ENCODE assay signal across 31 cellular contexts in the genomic region with DNA sequence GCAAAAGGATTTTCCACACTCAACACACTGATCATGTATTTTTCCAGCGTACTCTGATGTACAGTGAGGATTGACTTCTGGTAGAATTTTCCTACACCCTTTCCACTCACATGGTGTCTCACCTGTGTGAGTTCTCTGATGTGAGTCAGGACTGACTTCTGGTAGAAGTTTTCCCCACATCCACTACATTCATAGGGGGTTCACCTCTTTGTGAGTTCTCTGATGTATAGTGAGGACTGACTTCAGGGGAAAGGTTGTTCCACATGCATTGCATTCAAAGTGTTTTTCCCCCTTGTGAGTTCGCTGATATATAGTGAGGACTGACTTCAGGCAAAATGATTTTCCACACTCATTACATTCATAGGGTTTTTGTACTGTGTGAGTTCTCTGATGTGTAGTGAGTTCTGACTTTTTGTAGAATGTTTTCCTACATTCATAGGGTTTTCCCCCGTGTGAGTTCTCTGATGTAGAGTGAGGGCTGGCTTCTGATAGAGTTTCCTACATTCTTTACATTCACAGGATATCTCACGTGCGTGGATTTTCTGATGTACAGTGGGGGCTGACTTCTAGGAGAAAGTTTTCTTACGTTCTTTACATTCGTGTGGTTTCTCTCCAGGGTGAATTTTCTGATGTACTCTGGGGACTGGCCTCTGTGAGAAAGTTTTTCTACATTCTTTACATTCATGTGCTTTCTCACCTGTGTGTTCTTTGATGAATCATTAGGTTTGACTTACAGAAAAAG.
"Had no signal": no experiment of that assay in that cellular context is flagged by ENCODE, and none has a peak within 500 bp of the region (broad histone marks: within the 10 kb centered on the region; RNA-seq: fewer than 3 reads in every experiment).

No MANE protein-coding gene starts in this region.

- DNase-seq: activated CD4-positive, alpha-beta T cell treated with anti-CD3 and anti-CD28 coated beads, Interleukin-2, amount 10 ng/mL, durations not matched to agents 24 days and 14 days; activated CD4-positive, alpha-beta T cell treated with anti-CD3 and anti-CD28 coated beads, Interleukin-2, amount 50 U/mL, for 4 hours; activated CD8-positive, alpha-beta T cell treated with anti-CD3 and anti-CD28 coated beads for 36 hours; activated gamma-delta T cell; activated naive CD4-positive, alpha-beta T cell treated with Interleukin-2 at 50 U/mL for 16 hours; activated naive CD8-positive, alpha-beta T cell treated with anti-CD3 and anti-CD28 coated beads, Interleukin-2, amount 10 ng/mL, durations not matched to agents 7 days and 5 days; activated T-cell treated with anti-CD3 and anti-CD28 coated beads, Interleukin-2, amount 50 U/mL, for 1 hour; activated T-cell treated with anti-CD3 and anti-CD28 coated beads, Interleukin-2, amount 50 U/mL, for 72 hours; adrenal gland; anterior cingulate cortex; central memory CD4-positive, alpha-beta T cell; MG63; NCI-H1048; NCI-H1105 treated with DMSO at 0.1 percent for 48 hours; NCI-H1436; NCI-H1694 treated with DMSO at 0.1 percent for 48 hours; NCI-H2029; NCI-H345; NCI-H524 treated with DMSO at 0.1 percent for 48 hours; PC-3; Peyer's patch; RPMI8226; SHP77 treated with DMSO at 0.1 percent for 48 hours; SK-N-SH had no signal

- FAIRE-seq: TTC549 had no signal

- H3K27ac ChIP-seq: adrenal gland, Peyer's patch, SJSA1 had no signal

- H3K9ac ChIP-seq: SK-N-SH had no signal

- H3K4me3 Mint-ChIP-seq: activated CD4-positive, alpha-beta T cell treated with anti-CD3 and anti-CD28 coated beads, Interleukin-2, amount 10 ng/mL, durations not matched to agents 24 days and 14 days; activated CD8-positive, alpha-beta T cell treated with anti-CD3 and anti-CD28 coated beads for 36 hours; activated naive CD4-positive, alpha-beta T cell treated with anti-CD3 and anti-CD28 coated beads, Interleukin-2, amount 50 U/mL, for 24 hours; activated naive CD8-positive, alpha-beta T cell treated with anti-CD3 and anti-CD28 coated beads, Interleukin-2, amount 10 ng/mL, durations not matched to agents 7 days and 5 days; activated T-cell treated with anti-CD3 and anti-CD28 coated beads, Interleukin-2, amount 50 U/mL, for 72 hours; brain; T-helper 1 cell treated with Interleukin-12 subunit alpha and Interleukin-12 subunit beta and Interleukin-4 antibody, amounts not matched to agents 30 μg/mL and 1 μg/mL, for 36 hours; T-helper 2 cell treated with Interferon-gamma antibody and Interleukin-4, amounts not matched to agents 5 μg/mL and 100 μg/mL, for 36 hours had no signal

- H3K27me3 ChIP-seq: adrenal gland, MG63, Peyer's patch, SJSA1 had no signal

- H3K4me1 ChIP-seq: adrenal gland, Peyer's patch, SJSA1 had no signal

- H3K4me1 Mint-ChIP-seq: activated CD4-positive, alpha-beta T cell treated with anti-CD3 and anti-CD28 coated beads, Interleukin-2, amount 10 ng/mL, durations not matched to agents 24 days and 14 days; activated naive CD4-positive, alpha-beta T cell treated with anti-CD3 and anti-CD28 coated beads, Interleukin-2, amount 50 U/mL, for 24 hours; activated naive CD8-positive, alpha-beta T cell treated with anti-CD3 and anti-CD28 coated beads, Interleukin-2, amount 10 ng/mL, durations not matched to agents 7 days and 5 days; brain had no signal

- H3K36me3 ChIP-seq: adrenal gland, MG63, Peyer's patch, SJSA1 had no signal

- ATAC-seq: activated CD8-positive, alpha-beta T cell treated with anti-CD3 and anti-CD28 coated beads for 36 hours; activated T-cell treated with anti-CD3 and anti-CD28 coated beads, Interleukin-2, amount 50 U/mL, for 72 hours; PC-3 had no signal

- H3K4me3 ChIP-seq: adrenal gland, MG63, Peyer's patch, SJSA1 had no signal

- H3K27ac Mint-ChIP-seq: activated CD4-positive, alpha-beta T cell treated with anti-CD3 and anti-CD28 coated beads, Interleukin-2, amount 10 ng/mL, durations not matched to agents 24 days and 14 days; activated CD8-positive, alpha-beta T cell treated with anti-CD3 and anti-CD28 coated beads for 36 hours; activated naive CD4-positive, alpha-beta T cell treated with anti-CD3 and anti-CD28 coated beads, Interleukin-2, amount 50 U/mL, for 24 hours; activated naive CD8-positive, alpha-beta T cell treated with anti-CD3 and anti-CD28 coated beads, Interleukin-2, amount 10 ng/mL, durations not matched to agents 7 days and 5 days; activated T-cell treated with anti-CD3 and anti-CD28 coated beads, Interleukin-2, amount 50 U/mL, for 72 hours; activated T-helper 2 cell treated with anti-CD3 and anti-CD28 coated beads, Interferon-gamma antibody, Interleukin-2, Interleukin-4, amounts not matched to agents 10 μg/mL and 5 μg/mL and 100 μg/mL, durations not matched to agents 14 hours and 24 hours and 36 hours; brain; T-helper 1 cell treated with Interleukin-12 subunit alpha and Interleukin-12 subunit beta and Interleukin-4 antibody, amounts not matched to agents 30 μg/mL and 1 μg/mL, for 36 hours; T-helper 2 cell treated with Interferon-gamma antibody and Interleukin-4, amounts not matched to agents 5 μg/mL and 100 μg/mL, for 36 hours had no signal

- H3K4me2 ChIP-seq: SK-N-SH had no signal

- H3K27me3 Mint-ChIP-seq: activated CD4-positive, alpha-beta T cell treated with anti-CD3 and anti-CD28 coated beads, Interleukin-2, amount 10 ng/mL, durations not matched to agents 24 days and 14 days; activated CD8-positive, alpha-beta T cell treated with anti-CD3 and anti-CD28 coated beads for 36 hours; activated naive CD4-positive, alpha-beta T cell treated with anti-CD3 and anti-CD28 coated beads, Interleukin-2, amount 50 U/mL, for 24 hours; activated naive CD8-positive, alpha-beta T cell treated with anti-CD3 and anti-CD28 coated beads, Interleukin-2, amount 10 ng/mL, durations not matched to agents 7 days and 5 days had no signal
